ENCODE assay signal across 1 cellular context in the genomic region with DNA sequence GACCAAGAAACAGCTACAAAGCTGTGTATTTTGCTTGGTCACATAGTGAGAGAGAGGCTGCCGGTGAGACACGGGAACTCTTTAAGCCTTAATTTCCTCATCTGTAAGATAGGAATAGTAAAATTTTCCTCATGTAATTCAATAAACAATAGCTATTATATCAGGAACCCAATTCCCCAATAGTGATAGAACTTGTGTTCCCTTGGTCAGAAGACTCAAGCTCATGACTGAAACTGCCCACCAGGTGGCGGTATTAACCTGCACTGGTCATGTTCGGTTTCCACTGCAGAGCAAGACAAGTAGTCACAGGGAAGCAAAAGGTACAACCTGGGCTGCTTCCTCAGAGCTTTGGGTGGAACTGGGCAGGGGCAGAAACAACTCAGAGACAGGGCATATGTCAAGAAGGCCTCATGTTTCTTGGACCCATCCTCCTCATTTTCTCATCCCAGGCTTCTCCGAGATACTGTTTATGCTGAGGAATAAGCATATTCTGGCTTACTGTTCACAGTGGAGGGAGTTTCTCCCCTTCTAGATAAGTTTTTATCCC.
A peak's percentile ranks its signal among the peaks of the same experiment; 100 is the strongest.
TF ChIP-seq lines count a peak whose summit lies in the region.

No MANE protein-coding gene starts in this region.

TF ChIP-seq in HepG2, 621 proteins besides CTCF, POLR2A, EP300 and RAD21 (continued from another document and continues in another):
- TF ChIP-seq, protein P1, sequence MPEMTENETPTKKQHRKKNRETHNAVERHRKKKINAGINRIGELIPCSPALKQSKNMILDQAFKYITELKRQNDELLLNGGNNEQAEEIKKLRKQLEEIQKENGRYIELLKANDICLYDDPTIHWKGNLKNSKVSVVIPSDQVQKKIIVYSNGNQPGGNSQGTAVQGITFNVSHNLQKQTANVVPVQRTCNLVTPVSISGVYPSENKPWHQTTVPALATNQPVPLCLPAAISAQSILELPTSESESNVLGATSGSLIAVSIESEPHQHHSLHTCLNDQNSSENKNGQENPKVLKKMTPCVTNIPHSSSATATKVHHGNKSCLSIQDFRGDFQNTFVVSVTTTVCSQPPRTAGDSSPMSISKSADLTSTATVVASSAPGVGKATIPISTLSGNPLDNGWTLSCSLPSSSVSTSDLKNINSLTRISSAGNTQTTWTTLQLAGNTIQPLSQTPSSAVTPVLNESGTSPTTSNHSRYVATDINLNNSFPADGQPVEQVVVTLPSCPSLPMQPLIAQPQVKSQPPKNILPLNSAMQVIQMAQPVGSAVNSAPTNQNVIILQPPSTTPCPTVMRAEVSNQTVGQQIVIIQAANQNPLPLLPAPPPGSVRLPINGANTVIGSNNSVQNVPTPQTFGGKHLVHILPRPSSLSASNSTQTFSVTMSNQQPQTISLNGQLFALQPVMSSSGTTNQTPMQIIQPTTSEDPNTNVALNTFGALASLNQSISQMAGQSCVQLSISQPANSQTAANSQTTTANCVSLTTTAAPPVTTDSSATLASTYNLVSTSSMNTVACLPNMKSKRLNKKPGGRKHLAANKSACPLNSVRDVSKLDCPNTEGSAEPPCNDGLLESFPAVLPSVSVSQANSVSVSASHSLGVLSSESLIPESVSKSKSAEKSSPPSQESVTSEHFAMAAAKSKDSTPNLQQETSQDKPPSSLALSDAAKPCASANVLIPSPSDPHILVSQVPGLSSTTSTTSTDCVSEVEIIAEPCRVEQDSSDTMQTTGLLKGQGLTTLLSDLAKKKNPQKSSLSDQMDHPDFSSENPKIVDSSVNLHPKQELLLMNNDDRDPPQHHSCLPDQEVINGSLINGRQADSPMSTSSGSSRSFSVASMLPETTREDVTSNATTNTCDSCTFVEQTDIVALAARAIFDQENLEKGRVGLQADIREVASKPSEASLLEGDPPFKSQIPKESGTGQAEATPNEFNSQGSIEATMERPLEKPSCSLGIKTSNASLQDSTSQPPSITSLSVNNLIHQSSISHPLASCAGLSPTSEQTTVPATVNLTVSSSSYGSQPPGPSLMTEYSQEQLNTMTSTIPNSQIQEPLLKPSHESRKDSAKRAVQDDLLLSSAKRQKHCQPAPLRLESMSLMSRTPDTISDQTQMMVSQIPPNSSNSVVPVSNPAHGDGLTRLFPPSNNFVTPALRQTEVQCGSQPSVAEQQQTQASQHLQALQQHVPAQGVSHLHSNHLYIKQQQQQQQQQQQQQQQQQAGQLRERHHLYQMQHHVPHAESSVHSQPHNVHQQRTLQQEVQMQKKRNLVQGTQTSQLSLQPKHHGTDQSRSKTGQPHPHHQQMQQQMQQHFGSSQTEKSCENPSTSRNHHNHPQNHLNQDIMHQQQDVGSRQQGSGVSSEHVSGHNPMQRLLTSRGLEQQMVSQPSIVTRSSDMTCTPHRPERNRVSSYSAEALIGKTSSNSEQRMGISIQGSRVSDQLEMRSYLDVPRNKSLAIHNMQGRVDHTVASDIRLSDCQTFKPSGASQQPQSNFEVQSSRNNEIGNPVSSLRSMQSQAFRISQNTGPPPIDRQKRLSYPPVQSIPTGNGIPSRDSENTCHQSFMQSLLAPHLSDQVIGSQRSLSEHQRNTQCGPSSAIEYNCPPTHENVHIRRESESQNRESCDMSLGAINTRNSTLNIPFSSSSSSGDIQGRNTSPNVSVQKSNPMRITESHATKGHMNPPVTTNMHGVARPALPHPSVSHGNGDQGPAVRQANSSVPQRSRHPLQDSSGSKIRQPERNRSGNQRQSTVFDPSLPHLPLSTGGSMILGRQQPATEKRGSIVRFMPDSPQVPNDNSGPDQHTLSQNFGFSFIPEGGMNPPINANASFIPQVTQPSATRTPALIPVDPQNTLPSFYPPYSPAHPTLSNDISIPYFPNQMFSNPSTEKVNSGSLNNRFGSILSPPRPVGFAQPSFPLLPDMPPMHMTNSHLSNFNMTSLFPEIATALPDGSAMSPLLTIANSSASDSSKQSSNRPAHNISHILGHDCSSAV (CRISPR knock-in tag; IDR thresholded peaks at IDR 0.05; ENCODE audit: borderline replicate concordance), result 0 out of 2 replicates have a peak, but pooled peaks have one; percentile 43
- TF ChIP-seq ZNF556 (CRISPR knock-in tag; IDR thresholded peaks at IDR 0.05; ENCODE audit: borderline replicate concordance) (no peak; the same call in 1 of the 2 replicates), KDM3A (CRISPR knock-in tag; IDR thresholded peaks at IDR 0.05; ENCODE audit: low read depth) (peak; percentile 58; the same call in 1 of the 2 replicates), ZNF660 (CRISPR knock-in tag; IDR thresholded peaks at IDR 0.05; ENCODE audit: borderline replicate concordance, low read depth) (no peak), ZMAT3 (CRISPR knock-in tag; conservative IDR thresholded peaks at IDR 0.05) (no peak), CBX2 (IDR thresholded peaks at IDR 0.05; ENCODE audit: low read depth, low read length) (no peak), CBX2 (CRISPR knock-in tag; IDR thresholded peaks at IDR 0.05; ENCODE audit: low read depth) (no peak), ZNF251 (CRISPR knock-in tag; IDR thresholded peaks at IDR 0.05) (no peak), ZNF761 (CRISPR knock-in tag; conservative IDR thresholded peaks at IDR 0.05) (no peak), HOXA9 (CRISPR knock-in tag; IDR thresholded peaks at IDR 0.05; ENCODE audit: borderline replicate concordance) (no peak), MTF1 (CRISPR knock-in tag; IDR thresholded peaks at IDR 0.05) (no peak), ZNF773 (CRISPR knock-in tag; IDR thresholded peaks at IDR 0.05; ENCODE audit: borderline replicate concordance) (no peak), ZNF20 (CRISPR knock-in tag; IDR thresholded peaks at IDR 0.05) (no peak), SOX6 (IDR thresholded peaks at IDR 0.05) (no peak), SOX6 (CRISPR knock-in tag; IDR thresholded peaks at IDR 0.05) (no peak), ZNF24 (IDR thresholded peaks at IDR 0.05) (0 out of 2 replicates have a peak, but pooled peaks have one; percentile 37), KLF16 (CRISPR knock-in tag; IDR thresholded peaks at IDR 0.05) (no peak; a peak in 1 of 4 replicates), SRF (IDR thresholded peaks at IDR 0.05; ENCODE audit: low read depth, low read length) (no peak)
- TF ChIP-seq, protein P2, sequence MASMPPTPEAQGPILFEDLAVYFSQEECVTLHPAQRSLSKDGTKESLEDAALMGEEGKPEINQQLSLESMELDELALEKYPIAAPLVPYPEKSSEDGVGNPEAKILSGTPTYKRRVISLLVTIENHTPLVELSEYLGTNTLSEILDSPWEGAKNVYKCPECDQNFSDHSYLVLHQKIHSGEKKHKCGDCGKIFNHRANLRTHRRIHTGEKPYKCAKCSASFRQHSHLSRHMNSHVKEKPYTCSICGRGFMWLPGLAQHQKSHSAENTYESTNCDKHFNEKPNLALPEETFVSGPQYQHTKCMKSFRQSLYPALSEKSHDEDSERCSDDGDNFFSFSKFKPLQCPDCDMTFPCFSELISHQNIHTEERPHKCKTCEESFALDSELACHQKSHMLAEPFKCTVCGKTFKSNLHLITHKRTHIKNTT (CRISPR knock-in tag; IDR thresholded peaks at IDR 0.05), result no peak
- TF ChIP-seq, protein P3, sequence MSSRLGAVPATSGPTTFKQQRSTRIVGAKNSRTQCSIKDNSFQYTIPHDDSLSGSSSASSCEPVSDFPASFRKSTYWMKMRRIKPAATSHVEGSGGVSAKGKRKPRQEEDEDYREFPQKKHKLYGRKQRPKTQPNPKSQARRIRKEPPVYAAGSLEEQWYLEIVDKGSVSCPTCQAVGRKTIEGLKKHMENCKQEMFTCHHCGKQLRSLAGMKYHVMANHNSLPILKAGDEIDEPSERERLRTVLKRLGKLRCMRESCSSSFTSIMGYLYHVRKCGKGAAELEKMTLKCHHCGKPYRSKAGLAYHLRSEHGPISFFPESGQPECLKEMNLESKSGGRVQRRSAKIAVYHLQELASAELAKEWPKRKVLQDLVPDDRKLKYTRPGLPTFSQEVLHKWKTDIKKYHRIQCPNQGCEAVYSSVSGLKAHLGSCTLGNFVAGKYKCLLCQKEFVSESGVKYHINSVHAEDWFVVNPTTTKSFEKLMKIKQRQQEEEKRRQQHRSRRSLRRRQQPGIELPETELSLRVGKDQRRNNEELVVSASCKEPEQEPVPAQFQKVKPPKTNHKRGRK (CRISPR knock-in tag; IDR thresholded peaks at IDR 0.05), result no peak
- TF ChIP-seq, protein P4, sequence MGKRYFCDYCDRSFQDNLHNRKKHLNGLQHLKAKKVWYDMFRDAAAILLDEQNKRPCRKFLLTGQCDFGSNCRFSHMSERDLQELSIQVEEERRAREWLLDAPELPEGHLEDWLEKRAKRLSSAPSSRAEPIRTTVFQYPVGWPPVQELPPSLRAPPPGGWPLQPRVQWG (CRISPR knock-in tag; IDR thresholded peaks at IDR 0.05; ENCODE audit: borderline replicate concordance, low read depth), result no peak
- TF ChIP-seq, protein P5, sequence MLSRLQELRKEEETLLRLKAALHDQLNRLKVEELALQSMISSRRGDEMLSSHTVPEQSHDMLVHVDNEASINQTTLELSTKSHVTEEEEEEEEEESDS (CRISPR knock-in tag; IDR thresholded peaks at IDR 0.05; ENCODE audit: borderline replicate concordance), result no peak
- TF ChIP-seq, protein P6, sequence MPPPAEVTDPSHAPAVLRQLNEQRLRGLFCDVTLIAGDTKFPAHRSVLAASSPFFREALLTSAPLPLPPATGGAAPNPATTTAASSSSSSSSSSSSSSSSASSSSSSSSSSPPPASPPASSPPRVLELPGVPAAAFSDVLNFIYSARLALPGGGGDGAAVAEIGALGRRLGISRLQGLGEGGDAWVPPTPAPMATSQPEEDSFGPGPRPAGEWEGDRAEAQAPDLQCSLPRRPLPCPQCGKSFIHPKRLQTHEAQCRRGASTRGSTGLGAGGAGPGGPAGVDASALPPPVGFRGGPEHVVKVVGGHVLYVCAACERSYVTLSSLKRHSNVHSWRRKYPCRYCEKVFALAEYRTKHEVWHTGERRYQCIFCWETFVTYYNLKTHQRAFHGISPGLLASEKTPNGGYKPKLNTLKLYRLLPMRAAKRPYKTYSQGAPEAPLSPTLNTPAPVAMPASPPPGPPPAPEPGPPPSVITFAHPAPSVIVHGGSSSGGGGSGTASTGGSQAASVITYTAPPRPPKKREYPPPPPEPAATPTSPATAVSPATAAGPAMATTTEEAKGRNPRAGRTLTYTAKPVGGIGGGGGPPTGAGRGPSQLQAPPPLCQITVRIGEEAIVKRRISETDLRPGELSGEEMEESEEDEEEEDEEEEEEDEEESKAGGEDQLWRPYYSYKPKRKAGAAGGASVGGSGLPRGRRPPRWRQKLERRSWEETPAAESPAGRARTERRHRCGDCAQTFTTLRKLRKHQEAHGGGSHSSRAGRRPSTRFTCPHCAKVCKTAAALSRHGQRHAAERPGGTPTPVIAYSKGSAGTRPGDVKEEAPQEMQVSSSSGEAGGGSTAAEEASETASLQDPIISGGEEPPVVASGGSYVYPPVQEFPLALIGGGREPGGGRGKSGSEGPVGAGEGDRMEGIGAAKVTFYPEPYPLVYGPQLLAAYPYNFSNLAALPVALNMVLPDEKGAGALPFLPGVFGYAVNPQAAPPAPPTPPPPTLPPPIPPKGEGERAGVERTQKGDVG (CRISPR knock-in tag; IDR thresholded peaks at IDR 0.05; ENCODE audit: borderline replicate concordance), result no peak
- TF ChIP-seq, protein P7, sequence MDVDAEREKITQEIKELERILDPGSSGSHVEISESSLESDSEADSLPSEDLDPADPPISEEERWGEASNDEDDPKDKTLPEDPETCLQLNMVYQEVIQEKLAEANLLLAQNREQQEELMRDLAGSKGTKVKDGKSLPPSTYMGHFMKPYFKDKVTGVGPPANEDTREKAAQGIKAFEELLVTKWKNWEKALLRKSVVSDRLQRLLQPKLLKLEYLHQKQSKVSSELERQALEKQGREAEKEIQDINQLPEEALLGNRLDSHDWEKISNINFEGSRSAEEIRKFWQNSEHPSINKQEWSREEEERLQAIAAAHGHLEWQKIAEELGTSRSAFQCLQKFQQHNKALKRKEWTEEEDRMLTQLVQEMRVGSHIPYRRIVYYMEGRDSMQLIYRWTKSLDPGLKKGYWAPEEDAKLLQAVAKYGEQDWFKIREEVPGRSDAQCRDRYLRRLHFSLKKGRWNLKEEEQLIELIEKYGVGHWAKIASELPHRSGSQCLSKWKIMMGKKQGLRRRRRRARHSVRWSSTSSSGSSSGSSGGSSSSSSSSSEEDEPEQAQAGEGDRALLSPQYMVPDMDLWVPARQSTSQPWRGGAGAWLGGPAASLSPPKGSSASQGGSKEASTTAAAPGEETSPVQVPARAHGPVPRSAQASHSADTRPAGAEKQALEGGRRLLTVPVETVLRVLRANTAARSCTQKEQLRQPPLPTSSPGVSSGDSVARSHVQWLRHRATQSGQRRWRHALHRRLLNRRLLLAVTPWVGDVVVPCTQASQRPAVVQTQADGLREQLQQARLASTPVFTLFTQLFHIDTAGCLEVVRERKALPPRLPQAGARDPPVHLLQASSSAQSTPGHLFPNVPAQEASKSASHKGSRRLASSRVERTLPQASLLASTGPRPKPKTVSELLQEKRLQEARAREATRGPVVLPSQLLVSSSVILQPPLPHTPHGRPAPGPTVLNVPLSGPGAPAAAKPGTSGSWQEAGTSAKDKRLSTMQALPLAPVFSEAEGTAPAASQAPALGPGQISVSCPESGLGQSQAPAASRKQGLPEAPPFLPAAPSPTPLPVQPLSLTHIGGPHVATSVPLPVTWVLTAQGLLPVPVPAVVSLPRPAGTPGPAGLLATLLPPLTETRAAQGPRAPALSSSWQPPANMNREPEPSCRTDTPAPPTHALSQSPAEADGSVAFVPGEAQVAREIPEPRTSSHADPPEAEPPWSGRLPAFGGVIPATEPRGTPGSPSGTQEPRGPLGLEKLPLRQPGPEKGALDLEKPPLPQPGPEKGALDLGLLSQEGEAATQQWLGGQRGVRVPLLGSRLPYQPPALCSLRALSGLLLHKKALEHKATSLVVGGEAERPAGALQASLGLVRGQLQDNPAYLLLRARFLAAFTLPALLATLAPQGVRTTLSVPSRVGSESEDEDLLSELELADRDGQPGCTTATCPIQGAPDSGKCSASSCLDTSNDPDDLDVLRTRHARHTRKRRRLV (CRISPR knock-in tag; IDR thresholded peaks at IDR 0.05), result no peak
- TF ChIP-seq, protein P8, sequence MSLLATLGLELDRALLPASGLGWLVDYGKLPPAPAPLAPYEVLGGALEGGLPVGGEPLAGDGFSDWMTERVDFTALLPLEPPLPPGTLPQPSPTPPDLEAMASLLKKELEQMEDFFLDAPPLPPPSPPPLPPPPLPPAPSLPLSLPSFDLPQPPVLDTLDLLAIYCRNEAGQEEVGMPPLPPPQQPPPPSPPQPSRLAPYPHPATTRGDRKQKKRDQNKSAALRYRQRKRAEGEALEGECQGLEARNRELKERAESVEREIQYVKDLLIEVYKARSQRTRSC (CRISPR knock-in tag; IDR thresholded peaks at IDR 0.05; ENCODE audit: low read depth), result no peak
- TF ChIP-seq, protein P9, sequence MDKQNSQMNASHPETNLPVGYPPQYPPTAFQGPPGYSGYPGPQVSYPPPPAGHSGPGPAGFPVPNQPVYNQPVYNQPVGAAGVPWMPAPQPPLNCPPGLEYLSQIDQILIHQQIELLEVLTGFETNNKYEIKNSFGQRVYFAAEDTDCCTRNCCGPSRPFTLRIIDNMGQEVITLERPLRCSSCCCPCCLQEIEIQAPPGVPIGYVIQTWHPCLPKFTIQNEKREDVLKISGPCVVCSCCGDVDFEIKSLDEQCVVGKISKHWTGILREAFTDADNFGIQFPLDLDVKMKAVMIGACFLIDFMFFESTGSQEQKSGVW (CRISPR knock-in tag; IDR thresholded peaks at IDR 0.05; ENCODE audit: borderline replicate concordance), result no peak
